ENCODE assay signal across 8 cellular contexts in the genomic region with DNA sequence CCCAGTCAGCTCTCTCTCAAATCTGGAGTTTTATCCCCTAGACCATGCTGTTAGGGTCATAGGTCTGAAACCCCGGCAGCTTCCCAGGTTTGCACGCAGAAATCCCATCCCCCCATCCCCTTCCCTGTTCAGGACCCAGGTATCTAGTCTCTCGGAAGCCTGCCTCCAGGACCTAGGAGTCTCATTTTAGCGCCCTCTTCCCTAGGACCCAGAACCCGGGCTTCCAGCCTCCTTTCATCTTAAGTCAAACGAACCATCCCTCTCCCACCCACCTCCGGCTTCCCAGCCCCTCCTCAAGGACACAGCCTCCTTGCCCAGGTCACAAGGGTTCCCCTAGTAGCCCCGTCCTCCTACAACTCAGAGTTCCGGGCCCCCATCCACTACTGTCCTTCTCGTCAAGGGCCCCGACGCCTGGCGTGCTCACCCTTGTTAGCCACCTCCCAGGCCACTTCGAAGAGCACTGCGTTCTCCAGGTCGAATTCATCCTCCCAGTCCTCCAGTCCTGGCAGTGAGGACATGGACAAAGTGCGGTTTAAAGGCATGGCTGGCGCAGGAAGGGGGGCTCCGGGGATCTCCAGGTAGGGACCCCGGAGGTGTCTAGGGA. TPM values are rescaled to one million over a fixed set of nuclear protein-coding genes. Genes with fewer than 3 reads are reported as not detected.
DNase-seq lines count a peak whose midpoint lies in the region; ATAC-seq and TF ChIP-seq lines count a peak whose summit lies in the region.

No MANE protein-coding gene starts in this region.

- H3K4me3 Mint-ChIP-seq in CD14-positive monocyte = peak overlapping the region; percentile 92 to 94
- H3K4me3 Mint-ChIP-seq in activated B cell treated with CpG ODN at 0.5 μM for 24 hours = peak overlapping the region; percentile 97

- H3K4me1 Mint-ChIP-seq in CD14-positive monocyte (peaks cover 26% of the 10 kb centered on the region), activated B cell treated with CpG ODN at 0.5 μM for 24 hours (peaks cover 34% of the 10 kb centered on the region)

- TF ChIP-seq CTCF in CD14-positive monocyte (IDR thresholded peaks at IDR 0.05) (no peak), activated B cell treated with CpG ODN at 0.5 μM for 24 hours (IDR thresholded peaks at IDR 0.05) (no peak), foreskin keratinocyte (conservative IDR thresholded peaks at IDR 0.05) (no peak), prostate gland (IDR thresholded peaks at IDR 0.05) (no peak)

- H3K27me3 ChIP-seq in HAP-1 (ENCODE audit: low read depth) (no peaks in the 10 kb centered on the region), foreskin keratinocyte (no peaks in the 10 kb centered on the region), prostate gland (replicated peaks; ENCODE audit: insufficient read depth) (no peaks in the 10 kb centered on the region)

- H3K27ac Mint-ChIP-seq in CD14-positive monocyte = peak overlapping the region; percentile 91 to 99 (median 97)
- peak overlapping the region; percentile 97 for H3K27ac Mint-ChIP-seq in activated B cell treated with CpG ODN at 0.5 μM for 24 hours

- H3K4me3 ChIP-seq in HAP-1 (peak overlapping the region; percentile 72), prostate gland (peak overlapping the region; percentile 74 to 88)

- H3K9me3 ChIP-seq in HAP-1 = no peaks in the 10 kb centered on the region
- no peaks in the 10 kb centered on the region for H3K9me3 ChIP-seq in prostate gland

- H3K36me3 ChIP-seq in HAP-1 (replicated peaks) = peaks cover 18% of the 10 kb centered on the region
- no peaks in the 10 kb centered on the region for H3K36me3 ChIP-seq in prostate gland

- intact Hi-C loops in CD14-positive monocyte (cut with micrococcal nuclease) = loop anchor here in 1 of 2 donors (10.0 kb wide), 1 partner anchor 668 kb away; a partner anchor contains a TSS
- intact Hi-C loops in activated B cell treated with CpG ODN at 0.5 μM for 24 hours (cut with micrococcal nuclease) = loop anchor here (1.0 to 10.0 kb wide), 11 partner anchors 16 to 882 kb away; a partner anchor contains a TSS
- intact Hi-C loops in prostate gland (cut with DNase I) = no loop called here
- intact Hi-C loops in posterior vena cava (cut with DNase I) = no loop called here

- H3K27me3 Mint-ChIP-seq in CD14-positive monocyte (ENCODE audit: low read depth in 3 of 3) (peaks cover 0 to 3% (median 0%) of the 10 kb centered on the region in 3 donors), activated B cell treated with CpG ODN at 0.5 μM for 24 hours (no peaks in the 10 kb centered on the region)

- TF ChIP-seq POLR2A in prostate gland (IDR thresholded peaks at IDR 0.05) = no peak

- DNase-seq in CD14-positive monocyte (ENCODE audit: low spot score) (no peak), HAP-1 (ENCODE audit: low spot score in 2 of 2) (peak in 1 of 2 experiments; percentile 36), activated B cell treated with CpG ODN at 0.5 μM for 24 hours (no peak), foreskin keratinocyte (no peak), prostate gland (ENCODE audit: low spot score) (no peak), posterior vena cava (ENCODE audit: low spot score) (no peak), cerebellar nuclear complex (lab: John Stamatoyannopoulos, UW) (no peak)
- no peak for DNase-seq in activated CD8-positive, alpha-beta memory T cell treated with anti-CD3 and anti-CD28 coated beads, Interleukin-2, amount 50 U/mL, for 4 hours

- peak overlapping the region; percentile 83 for H3K27ac ChIP-seq in foreskin keratinocyte
- H3K27ac ChIP-seq in prostate gland = peak overlapping the region; percentile 97 to 98

- peaks cover 20 to 39% of the 10 kb centered on the region in 2 donors for H3K36me3 Mint-ChIP-seq in CD14-positive monocyte
- H3K36me3 Mint-ChIP-seq in activated B cell treated with CpG ODN at 0.5 μM for 24 hours (ENCODE audit: low read depth) = peaks cover 24% of the 10 kb centered on the region

- no peak for ATAC-seq in activated B cell treated with CpG ODN at 0.5 μM for 24 hours (ENCODE audit: low read depth)
- no peak for ATAC-seq in foreskin keratinocyte

- H3K4me1 ChIP-seq in HAP-1 = peaks cover 3% of the 10 kb centered on the region
- H3K4me1 ChIP-seq in foreskin keratinocyte = peaks cover 3% of the 10 kb centered on the region
- H3K4me1 ChIP-seq in prostate gland (replicated peaks) = peaks cover 19% of the 10 kb centered on the region

- POLR2A ChIA-PET in activated B cell treated with CpG ODN at 0.5 μM for 24 hours (lab: Charles Lee) = interaction anchor here (0.5 to 3.6 kb wide), 29 partner anchors 10 to 851 kb away, joined by 3 to 51 read pairs (median 5); a partner anchor contains a TSS

- H3K9me3 Mint-ChIP-seq in CD14-positive monocyte = peaks cover 0 to 1% (median 0%) of the 10 kb centered on the region in 7 donors
- H3K9me3 Mint-ChIP-seq in activated B cell treated with CpG ODN at 0.5 μM for 24 hours = no peaks in the 10 kb centered on the region

- in situ Hi-C loops in HAP-1 (cut with MboI; ENCODE audit: low sequenced_read_pairs) = no loop called here

- CTCF ChIA-PET in activated B cell treated with CpG ODN at 0.5 μM for 24 hours (lab: Charles Lee) = interaction anchor here (0.9 to 2.6 kb wide), 11 partner anchors 11 to 206 kb away, joined by 3 to 18 read pairs (median 4); a partner anchor contains a TSS

- under 1% methylated on average over 20 of the region's 20 CpGs for WGBS in prostate gland

RNA-seq across cellular contexts. Expression of a gene that starts 0.4 kb away (rescaled TPM):
- polyA plus RNA-seq in CD14-positive monocyte = 10 to 100 TPM; 13.3 to 21.3 TPM
- 50.7 and 52.7 TPM in 2 replicates for total RNA-seq in activated B cell treated with CpG ODN at 0.5 μM for 24 hours
- 42.4 and 42.7 TPM in 2 replicates for total RNA-seq in foreskin keratinocyte
- 32.2 and 35.9 TPM in 2 replicates for polyA plus RNA-seq in foreskin keratinocyte
- total RNA-seq in prostate gland = 10 to 100 TPM; 47.3 to 52.0 TPM
- total RNA-seq in posterior vena cava = 10 to 100 TPM; 28.0 to 39.5 TPM

RNA-seq across cellular contexts. Expression of a gene that starts 1.0 kb away (rescaled TPM):
- polyA plus RNA-seq in CD14-positive monocyte = 10 to 100 TPM; 40.1 to 41.9 TPM
- total RNA-seq in activated B cell treated with CpG ODN at 0.5 μM for 24 hours = 75.6 and 79.4 TPM in 2 replicates
- total RNA-seq in foreskin keratinocyte = 159 and 189 TPM in 2 replicates
- polyA plus RNA-seq in foreskin keratinocyte = 168 and 188 TPM in 2 replicates
- total RNA-seq in prostate gland = 100 to 1,000 TPM; 110 to 126 TPM
- total RNA-seq in posterior vena cava = 10 to 100 TPM; 34.7 to 43.1 TPM

RNA-seq across cellular contexts. Expression of a gene that starts 24.2 kb away (rescaled TPM):
- polyA plus RNA-seq in CD14-positive monocyte (not detected), foreskin keratinocyte (0.65 and 0.81 TPM in 2 replicates)
- total RNA-seq in activated B cell treated with CpG ODN at 0.5 μM for 24 hours (not detected in 2 replicates), foreskin keratinocyte (0.35 and 0.44 TPM in 2 replicates), prostate gland (1 to 10 TPM in 1 of 2 donors, not detected in 1; 5.2 TPM), posterior vena cava (not detected)

RNA-seq across cellular contexts. Expression of a gene that starts 27.6 kb away (rescaled TPM):
- over 10,000 TPM; 23,650 to 26,681 TPM for polyA plus RNA-seq in CD14-positive monocyte
- 888 and 935 TPM in 2 replicates for total RNA-seq in activated B cell treated with CpG ODN at 0.5 μM for 24 hours
- 1,121 and 1,400 TPM in 2 replicates for total RNA-seq in foreskin keratinocyte
- polyA plus RNA-seq in foreskin keratinocyte = 1,652 and 2,111 TPM in 2 replicates
- 1,000 to 10,000 TPM; 1,764 to 2,124 TPM for total RNA-seq in prostate gland
- 1,000 to 10,000 TPM; 2,854 to 3,275 TPM for total RNA-seq in posterior vena cava

RNA-seq across cellular contexts. Expression of a gene that starts 31.5 kb away (rescaled TPM):
- polyA plus RNA-seq in CD14-positive monocyte (not detected), foreskin keratinocyte (not detected in 2 replicates)
- total RNA-seq in activated B cell treated with CpG ODN at 0.5 μM for 24 hours (not detected in 2 replicates), foreskin keratinocyte (not detected in 2 replicates), prostate gland (not detected), posterior vena cava (not detected)
